In genomic region chr1:149792912-149793521, GRCh38 we compare ENCODE assay signal across 8 cellular contexts. TPM values are rescaled to one million over a fixed set of nuclear protein-coding genes. Genes with fewer than 3 reads are reported as not detected.
DNase-seq lines count a peak whose midpoint lies in the region; ATAC-seq, FAIRE-seq and TF ChIP-seq lines count a peak whose summit lies in the region.
"Not testable (repeated sequence)": the region's sequence is repeated elsewhere in the genome, so short reads cannot be mapped to it uniquely, and the experiment has no call there.

No MANE protein-coding gene starts in this region.

- intact Hi-C loops in ascending aorta (cut with DNase I); upper lobe of right lung (cut with DNase I): not testable (repeated sequence)

- H2AFZ ChIP-seq in hepatocyte = peak overlapping the region; percentile 100

- DNase-seq in GM12892 (ENCODE audit: insufficient read length) (peak; percentile 73), NCI-H1417 (lab: John Stamatoyannopoulos, UW) (peak; percentile 86 to 89 (median 88)), T-helper 22 cell (ENCODE audit: low read depth) (peak; percentile 55), ascending aorta (ENCODE audit: low spot score in 2 of 2) (peak in 1 of 2 donors; percentile 83), hepatocyte (ENCODE audit: low spot score) (peak; percentile 82), renal cortical epithelial cell (ENCODE audit: low read depth) (peak; percentile 11), upper lobe of right lung (peak; percentile 90)

- FAIRE-seq in GM12892 (lab: Jason Lieb, UNC) = not testable (repeated sequence)

- H3K9me3 ChIP-seq in ascending aorta; hepatocyte (ENCODE audit: low read depth); upper lobe of right lung: not testable (repeated sequence)

- ATAC-seq in HG02840 (IDR thresholded peaks at IDR 0.05; ENCODE audit: low FRiP score, unreplicated experiment) (peak; percentile 71), upper lobe of right lung (peak; percentile 97)

- TF ChIP-seq CTCF in ascending aorta (IDR thresholded peaks at IDR 0.05) (peak; percentile 8 to 75 (median 44)), hepatocyte (IDR thresholded peaks at IDR 0.05; ENCODE audit: poor library complexity) (peak; percentile 50)
- TF ChIP-seq CTCF in upper lobe of right lung (IDR thresholded peaks at IDR 0.05) = not testable (repeated sequence)

- H3K27ac ChIP-seq in ascending aorta = peak overlapping the region; percentile 65 to 74
- H3K27ac ChIP-seq in hepatocyte = peak overlapping the region; percentile 94
- H3K27ac ChIP-seq in upper lobe of right lung = peak overlapping the region; percentile 78

- not testable (repeated sequence) for H3K36me3 ChIP-seq in ascending aorta; hepatocyte (replicated peaks; ENCODE audit: insufficient read depth, low read depth); upper lobe of right lung

- TF ChIP-seq POLR2A in GM12892 (IDR thresholded peaks at IDR 0.05; ENCODE audit: low read depth, low read length) = not testable (repeated sequence)

- not testable (repeated sequence) for H3K9me2 ChIP-seq in hepatocyte (replicated peaks; ENCODE audit: insufficient read depth)

- WGBS in hepatocyte (ENCODE audit: low lambda C conversion rate, missing lambda C conversion rate) = 0% methylated on average over 9 of the region's 52 CpGs

- H3K4me2 ChIP-seq in hepatocyte = peak overlapping the region; percentile 85

- not testable (repeated sequence) for H3K27me3 ChIP-seq in ascending aorta, hepatocyte, upper lobe of right lung

- H3K4me1 ChIP-seq in ascending aorta; hepatocyte (ENCODE audit: insufficient read depth); upper lobe of right lung: not testable (repeated sequence)

- not testable (repeated sequence) for H3K79me2 ChIP-seq in hepatocyte

- H3K4me3 ChIP-seq in ascending aorta = peak overlapping the region; percentile 53 to 65
- peak overlapping the region; percentile 26 for H3K4me3 ChIP-seq in hepatocyte
- H3K4me3 ChIP-seq in upper lobe of right lung = peak overlapping the region; percentile 59

- H4K20me1 ChIP-seq in hepatocyte (ENCODE audit: insufficient read depth, poor library complexity, severe bottlenecking) = not testable (repeated sequence)

RNA-seq across cellular contexts. Expression of gene FCGR1A, which starts 10.5 kb away (rescaled TPM):
- not detected for polyA plus RNA-seq in GM12892 (2012; ENCODE audit: missing spikeins)
- total RNA-seq in ascending aorta (28.0 TPM), hepatocyte (0.07 and 0.24 TPM in 2 replicates), renal cortical epithelial cell (not detected in 2 replicates), upper lobe of right lung (40.9 TPM)
- polyA plus RNA-seq in hepatocyte = 0.52 and 1.00 TPM in 2 replicates

Comparison
In these comparisons a context has a peak if more than half of its experiments do, and no peak if none do; other contexts are left out.
1. RNA of gene FCGR1A, which starts 10.5 kb away (total RNA-seq): 40.9 TPM in upper lobe of right lung (single experiment) and 28.0 TPM in ascending aorta (single experiment); 0.07 to 0.24 TPM in hepatocyte and not detected in renal cortical epithelial cell; every median in the first group is over 10 times any median in the second.
2. Peak in every context shown above with its lines, with median percentiles within 50 percentile points of each other: H3K27ac ChIP-seq and H3K4me3 ChIP-seq.